Comparison of ENCODE assay signal across 8 cellular contexts in genomic region chr17:40097931-40098845, GRCh38. TPM values are rescaled to one million over a fixed set of nuclear protein-coding genes. Genes with fewer than 3 reads are reported as not detected.
DNase-seq lines count a peak whose midpoint lies in the region; ATAC-seq and TF ChIP-seq lines count a peak whose summit lies in the region.

No MANE protein-coding gene starts in this region.

- no peaks in the 10 kb centered on the region for H3K9me3 Mint-ChIP-seq in neural crest cell

- ATAC-seq in GM21529 (IDR thresholded peaks at IDR 0.05; ENCODE audit: unreplicated experiment) (no peak), HG03460 (IDR thresholded peaks at IDR 0.05; ENCODE audit: unreplicated experiment) (no peak)

- H3K9ac ChIP-seq in GM23248 = peak overlapping the region; percentile 91

- H3K27ac Mint-ChIP-seq in neural crest cell (ENCODE audit: unreplicated experiment) = peak overlapping the region; percentile 69

- WGBS in GM23248 (ENCODE audit: low coverage in 1 of 2, low lambda C conversion rate in 2 of 2, missing lambda C conversion rate in 2 of 2), 2 experiments = 16 to 25% methylated on average over 9 of the region's 9 CpGs

- no peaks in the 10 kb centered on the region for H3K27me3 ChIP-seq in GM23248 (replicated peaks; ENCODE audit: insufficient read depth)
- no peaks in the 10 kb centered on the region for H3K27me3 ChIP-seq in SJCRH30

- no peaks in the 10 kb centered on the region for H3K9me2 ChIP-seq in GM23248 (ENCODE audit: insufficient read depth)

- H3K4me2 ChIP-seq in GM23248 (ENCODE audit: unreplicated experiment) = peak overlapping the region; percentile 91

- peaks cover 17% of the 10 kb centered on the region for H3K27me3 Mint-ChIP-seq in neural crest cell (ENCODE audit: low read depth)

- H3K36me3 ChIP-seq in GM23248 (ENCODE audit: low read depth) (peaks cover 8% of the 10 kb centered on the region; the same call in 1 of the 2 replicates), SJCRH30 (no peaks in the 10 kb centered on the region)

- peaks cover 34% of the 10 kb centered on the region for H3K4me1 Mint-ChIP-seq in neural crest cell

- H3F3A ChIP-seq in GM23248 (ENCODE audit: insufficient read depth) = peaks cover 23% of the 10 kb centered on the region

- H3K79me2 ChIP-seq in GM23248 (ENCODE audit: insufficient read depth) = peaks cover 28% of the 10 kb centered on the region

- H2AFZ ChIP-seq in GM23248 = no peak overlapping the region; the same call in 1 of the 2 replicates

- peak overlapping the region; percentile 99 for H3K27ac ChIP-seq in GM23248
- H3K27ac ChIP-seq in SJCRH30 = peak overlapping the region; percentile 72

- DNase-seq in GM23248 (peak; percentile 90), SJCRH30 (no peak), epithelial cell of proximal tubule (ENCODE audit: low read depth) (no peak), neural crest cell (ENCODE audit: low read depth, low spot score) (no peak), SKM-1 (lab: John Stamatoyannopoulos, UW; ENCODE audit: unreplicated experiment) (no peak), amniotic stem cell (lab: John Stamatoyannopoulos, UW) (no peak)

- H4K20me1 ChIP-seq in GM23248 (ENCODE audit: insufficient read depth) = no peaks in the 10 kb centered on the region

- peaks cover 40% of the 10 kb centered on the region for H3K4me1 ChIP-seq in GM23248 (ENCODE audit: insufficient read depth)
- H3K4me1 ChIP-seq in SJCRH30 = peaks cover 20% of the 10 kb centered on the region

- H3K9me3 ChIP-seq in GM23248 (ENCODE audit: low read depth) (no peaks in the 10 kb centered on the region), SJCRH30 (replicated peaks) (no peaks in the 10 kb centered on the region)

- TF ChIP-seq CTCF in epithelial cell of proximal tubule (conservative IDR thresholded peaks at IDR 0.05; ENCODE audit: low read depth, low read length) (no peak), neural crest cell (conservative IDR thresholded peaks at IDR 0.05) (no peak)

- in situ Hi-C loops in GM23248 (cut with MboI) = no loop called here

- H3K4me3 ChIP-seq in GM23248 (peak overlapping the region; percentile 76), SJCRH30 (peak overlapping the region; percentile 32), epithelial cell of proximal tubule (ENCODE audit: low read depth, low read length) (peak overlapping the region; percentile 43)

- peak overlapping the region; percentile 74 for H3K4me3 Mint-ChIP-seq in neural crest cell

- H3K36me3 Mint-ChIP-seq in neural crest cell (ENCODE audit: low read depth) = peaks cover 2% of the 10 kb centered on the region

RNA-seq across cellular contexts. Expression of gene NR1D1, which starts 2.2 kb away (rescaled TPM):
- total RNA-seq in GM23248 (2014; rRNA removed; shearing (Covaris generic)) = 0.76 and 2.4 TPM in 2 replicates
- polyA plus RNA-seq in GM23248 (2016; fragmentation: Nextera tagmentation; extraction: Ambion mirVana) = 4.6 and 5.4 TPM in 2 replicates
- total RNA-seq in SJCRH30 (2014; rRNA removed; shearing (Covaris generic)) = 1.0 and 1.4 TPM in 2 replicates
- 0.40 and 1.2 TPM in 2 replicates for total RNA-seq in epithelial cell of proximal tubule
- total RNA-seq in neural crest cell = 2.5 and 2.8 TPM in 2 replicates

RNA-seq across cellular contexts. Expression of gene MSL1, which starts 23.6 kb away (rescaled TPM):
- total RNA-seq in GM23248 (2014; rRNA removed; shearing (Covaris generic)) = 45.3 and 76.1 TPM in 2 replicates
- 8.9 and 9.0 TPM in 2 replicates for polyA plus RNA-seq in GM23248 (2016; fragmentation: Nextera tagmentation; extraction: Ambion mirVana)
- total RNA-seq in SJCRH30 (2014; rRNA removed; shearing (Covaris generic)) = 72.9 and 76.1 TPM in 2 replicates
- total RNA-seq in epithelial cell of proximal tubule = 44.5 and 59.3 TPM in 2 replicates
- 147 and 153 TPM in 2 replicates for total RNA-seq in neural crest cell

RNA-seq across cellular contexts. Expression of gene THRA, which starts 35.4 kb away (rescaled TPM):
- total RNA-seq in GM23248 (2014; rRNA removed; shearing (Covaris generic)) = 33.3 and 36.2 TPM in 2 replicates
- 15.8 and 16.4 TPM in 2 replicates for polyA plus RNA-seq in GM23248 (2016; fragmentation: Nextera tagmentation; extraction: Ambion mirVana)
- 13.3 and 14.4 TPM in 2 replicates for total RNA-seq in SJCRH30 (2014; rRNA removed; shearing (Covaris generic))
- total RNA-seq in epithelial cell of proximal tubule (3.8 and 5.4 TPM in 2 replicates), neural crest cell (15.0 and 15.3 TPM in 2 replicates)

RNA-seq across cellular contexts. Expression of gene CASC3, which starts 42.1 kb away (rescaled TPM):
- 28.7 and 49.3 TPM in 2 replicates for total RNA-seq in GM23248 (2014; rRNA removed; shearing (Covaris generic))
- polyA plus RNA-seq in GM23248 (2016; fragmentation: Nextera tagmentation; extraction: Ambion mirVana) = 37.1 and 39.1 TPM in 2 replicates
- total RNA-seq in SJCRH30 (2014; rRNA removed; shearing (Covaris generic)) = 53.8 and 58.5 TPM in 2 replicates
- total RNA-seq in epithelial cell of proximal tubule = 40.9 and 58.9 TPM in 2 replicates
- 130 and 138 TPM in 2 replicates for total RNA-seq in neural crest cell

RNA-seq across cellular contexts. Expression of gene MED24, which starts 44.0 kb away (rescaled TPM):
- 35.3 and 37.3 TPM in 2 replicates for total RNA-seq in GM23248 (2014; rRNA removed; shearing (Covaris generic))
- 33.6 and 35.2 TPM in 2 replicates for polyA plus RNA-seq in GM23248 (2016; fragmentation: Nextera tagmentation; extraction: Ambion mirVana)
- total RNA-seq in SJCRH30 (2014; rRNA removed; shearing (Covaris generic)) = 41.8 and 55.0 TPM in 2 replicates
- total RNA-seq in epithelial cell of proximal tubule (90.0 and 98.6 TPM in 2 replicates), neural crest cell (147 and 154 TPM in 2 replicates)
